ENCODE assay signal across 8 cellular contexts in genomic region chr11:67353317-67354313, GRCh38. TPM values are rescaled to one million over a fixed set of nuclear protein-coding genes. Genes with fewer than 3 reads are reported as not detected.
A peak's percentile ranks its signal among the peaks of the same experiment; 100 is the strongest.
DNase-seq lines count a peak whose midpoint lies in the region; TF ChIP-seq lines count a peak whose summit lies in the region.

Gene POLD4, minus strand, starts transcription at chr11:67353546. Its CDS starts 147 bp downstream, at chr11:67353399.

- in situ Hi-C loops in HAP-1 (cut with MboI; ENCODE audit: low sequenced_read_pairs): no loop called here

- H3K27me3 ChIP-seq in HAP-1 (ENCODE audit: low read depth) (no peaks in the 10 kb centered on the region), MG63 (no peaks in the 10 kb centered on the region)

- H3K4me3 ChIP-seq in HAP-1 (peak within 1 kb of the TSS; percentile 75), MG63 (peak within 1 kb of the TSS; percentile 69), fibroblast of the aortic adventitia (ENCODE audit: low read depth, low read length) (peak within 1 kb of the TSS; percentile 89)

- H3K9me3 Mint-ChIP-seq in nephron progenitor cell: no peaks in the 10 kb centered on the region
- H3K9me3 Mint-ChIP-seq in stimulated activated naive CD8-positive, alpha-beta T cell treated with anti-CD3 and anti-CD28 coated beads, Interleukin-15, Interleukin-2, amounts not matched to agents 100 ng/mL and 50 ng/mL, for 24 hours: no peaks in the 10 kb centered on the region

- peak within 1 kb of the TSS; percentile 59 for H3K9ac ChIP-seq in ES-I3 (ENCODE audit: low read depth, low read length)

- H3K36me3 Mint-ChIP-seq in nephron progenitor cell (ENCODE audit: low read depth): no peaks in the 10 kb centered on the region
- H3K36me3 Mint-ChIP-seq in stimulated activated naive CD8-positive, alpha-beta T cell treated with anti-CD3 and anti-CD28 coated beads, Interleukin-15, Interleukin-2, amounts not matched to agents 100 ng/mL and 50 ng/mL, for 24 hours (ENCODE audit: low read depth): no peaks in the 10 kb centered on the region

- H3K9me3 ChIP-seq in ES-I3 (ENCODE audit: control insufficient read depth, insufficient read depth, low read length) (no peaks in the 10 kb centered on the region), HAP-1 (no peaks in the 10 kb centered on the region), MG63 (no peaks in the 10 kb centered on the region)

- H3K4me1 Mint-ChIP-seq in nephron progenitor cell: peaks cover 80% of the 10 kb centered on the region
- peaks cover 75% of the 10 kb centered on the region for H3K4me1 Mint-ChIP-seq in stimulated activated naive CD8-positive, alpha-beta T cell treated with anti-CD3 and anti-CD28 coated beads, Interleukin-15, Interleukin-2, amounts not matched to agents 100 ng/mL and 50 ng/mL, for 24 hours (ENCODE audit: low read depth)

- no peaks in the 10 kb centered on the region for H3K36me3 ChIP-seq in ES-I3 (ENCODE audit: insufficient read depth, low read length)
- no peaks in the 10 kb centered on the region for H3K36me3 ChIP-seq in HAP-1 (replicated peaks)
- peaks cover 8% of the 10 kb centered on the region for H3K36me3 ChIP-seq in MG63

- DNase-seq in HAP-1 (ENCODE audit: low spot score in 2 of 2): peak; percentile 91 to 99
- DNase-seq in MG63: peak; percentile 98
- peak; percentile 95 to 98 for DNase-seq in SHP77 (lab: John Stamatoyannopoulos, UW)
- DNase-seq in activated effector memory CD4-positive, alpha-beta T cell treated with Interleukin-2 at 50 U/mL for 16 hours: peak; percentile 96
- peak; percentile 96 for DNase-seq in fibroblast of the aortic adventitia (ENCODE audit: low read depth)
- DNase-seq in nephron progenitor cell: peak; percentile 98

- H3K4me1 ChIP-seq in ES-I3 (ENCODE audit: insufficient read depth, low read length) (peaks cover 24% of the 10 kb centered on the region), HAP-1 (peaks cover 7% of the 10 kb centered on the region; the same call in 1 of the 2 replicates)

- H3K27me3 Mint-ChIP-seq in nephron progenitor cell (ENCODE audit: low read depth, poor library complexity): peaks cover 6% of the 10 kb centered on the region
- no peaks in the 10 kb centered on the region for H3K27me3 Mint-ChIP-seq in stimulated activated naive CD8-positive, alpha-beta T cell treated with anti-CD3 and anti-CD28 coated beads, Interleukin-15, Interleukin-2, amounts not matched to agents 100 ng/mL and 50 ng/mL, for 24 hours

- H3K27ac Mint-ChIP-seq in nephron progenitor cell: peak within 1 kb of the TSS; percentile 98
- peak within 1 kb of the TSS; percentile 98 for H3K27ac Mint-ChIP-seq in stimulated activated naive CD8-positive, alpha-beta T cell treated with anti-CD3 and anti-CD28 coated beads, Interleukin-15, Interleukin-2, amounts not matched to agents 100 ng/mL and 50 ng/mL, for 24 hours

- peak within 1 kb of the TSS; percentile 84 for H3K4me3 Mint-ChIP-seq in nephron progenitor cell
- H3K4me3 Mint-ChIP-seq in stimulated activated naive CD8-positive, alpha-beta T cell treated with anti-CD3 and anti-CD28 coated beads, Interleukin-15, Interleukin-2, amounts not matched to agents 100 ng/mL and 50 ng/mL, for 24 hours: peak within 1 kb of the TSS; percentile 99

- TF ChIP-seq CTCF in fibroblast of the aortic adventitia (IDR thresholded peaks at IDR 0.05; ENCODE audit: insufficient read depth, low read length) (no peak), nephron progenitor cell (IDR thresholded peaks at IDR 0.05) (no peak)

RNA-seq across cellular contexts. Expression of gene POLD4, which starts in this region (rescaled TPM):
- total RNA-seq in MG63 (2014; rRNA removed; shearing (Covaris generic); ENCODE audit: low replicate concordance): 17.3 and 40.1 TPM in 2 replicates
- 53.5 and 101 TPM in 2 replicates for total RNA-seq in fibroblast of the aortic adventitia (ENCODE audit: low replicate concordance)

Comparison
In these comparisons a context has a peak if more than half of its experiments do, and no peak if none do; other contexts are left out.
1. Peak in every context shown above with its lines: DNase-seq and H3K4me3 ChIP-seq.